ENCODE assay signal across 10 cellular contexts in genomic region chr4:147772459-147772969, GRCh38. TPM values are rescaled to one million over a fixed set of nuclear protein-coding genes. Genes with fewer than 3 reads are reported as not detected.
DNase-seq lines count a peak whose midpoint lies in the region; ATAC-seq, FAIRE-seq and TF ChIP-seq lines count a peak whose summit lies in the region.
"Had no signal": no experiment of that assay in that cellular context is flagged by ENCODE, and none has a peak within 500 bp of the region (broad histone marks: within the 10 kb centered on the region; RNA-seq: fewer than 3 reads in every experiment).

No MANE protein-coding gene starts in this region.

- H4K20me1 ChIP-seq in fibroblast of lung (ENCODE audit: control insufficient read depth, extremely low read depth, insufficient read depth, low read length): no peaks in the 10 kb centered on the region

- FAIRE-seq in RCC 7860 (lab: Jason Lieb, UNC): no peak
- FAIRE-seq: endometrium had no signal

- no peak overlapping the region for H3K4me3 Mint-ChIP-seq in progenitor cell of endocrine pancreas (ENCODE audit: low read depth)

- peak; percentile 69 for DNase-seq in DMS 273 (lab: John Stamatoyannopoulos, UW; ENCODE audit: unreplicated experiment)
- peak; percentile 69 for DNase-seq in RCC 7860 (ENCODE audit: low spot score)
- peak; percentile 67 to 95 for DNase-seq in fibroblast of lung (ENCODE audit: low read depth in 2 of 2)
- no peak for DNase-seq in progenitor cell of endocrine pancreas (ENCODE audit: low spot score, unreplicated experiment)
- DNase-seq: upper lobe of left lung had no signal

- TF ChIP-seq POLR2A in GM18505 (IDR thresholded peaks at IDR 0.05; ENCODE audit: borderline replicate concordance, extremely low read depth, insufficient read depth, insufficient read length): no peak

- no peaks in the 10 kb centered on the region for H3K36me3 Mint-ChIP-seq in progenitor cell of endocrine pancreas (ENCODE audit: insufficient read depth)

- peak overlapping the region; percentile 84 for H3K4me2 ChIP-seq in fibroblast of lung (ENCODE audit: extremely low read depth, insufficient read depth, low read length)

- H3K27ac Mint-ChIP-seq in progenitor cell of endocrine pancreas: peak overlapping the region; percentile 18

- no peaks in the 10 kb centered on the region for H3K27me3 ChIP-seq in fibroblast of lung (ENCODE audit: control insufficient read depth, insufficient read depth, low read length)
- H3K27me3 ChIP-seq: upper lobe of left lung had no signal

- H3K27ac ChIP-seq in fibroblast of lung (ENCODE audit: insufficient read depth, low read length): peak overlapping the region; percentile 76

- H3K79me2 ChIP-seq in fibroblast of lung (ENCODE audit: control insufficient read depth, insufficient read depth, low read length): peaks cover 62% of the 10 kb centered on the region

- no peak for TF ChIP-seq CTCF in fibroblast of lung (conservative IDR thresholded peaks at IDR 0.05 in 1 of 2, IDR thresholded peaks at IDR 0.05 in 1 of 2; ENCODE audit: low read depth in 1 of 2, low read length in 2 of 2)
- no peak for TF ChIP-seq CTCF in progenitor cell of endocrine pancreas (IDR thresholded peaks at IDR 0.05; ENCODE audit: unreplicated experiment)

- no peaks in the 10 kb centered on the region for H3K9me3 Mint-ChIP-seq in progenitor cell of endocrine pancreas (ENCODE audit: low read depth)

- H3K36me3 ChIP-seq in fibroblast of lung (ENCODE audit: control insufficient read depth, insufficient read depth, low read length): no peaks in the 10 kb centered on the region
- H3K36me3 ChIP-seq: upper lobe of left lung had no signal

- peaks cover 32% of the 10 kb centered on the region for H3K4me1 Mint-ChIP-seq in progenitor cell of endocrine pancreas (ENCODE audit: low read depth)

- H3K9ac ChIP-seq in fibroblast of lung (ENCODE audit: insufficient read depth, low read length): no peak overlapping the region

- no peak overlapping the region for H2AFZ ChIP-seq in fibroblast of lung (ENCODE audit: low read length)

- no peaks in the 10 kb centered on the region for H3K27me3 Mint-ChIP-seq in progenitor cell of endocrine pancreas

- ATAC-seq in GM18505 (IDR thresholded peaks at IDR 0.05; ENCODE audit: unreplicated experiment) (no peak), GM18511 (IDR thresholded peaks at IDR 0.05; ENCODE audit: unreplicated experiment) (no peak), GM21515 (IDR thresholded peaks at IDR 0.05; ENCODE audit: unreplicated experiment) (no peak), HG03135 (IDR thresholded peaks at IDR 0.05; ENCODE audit: unreplicated experiment) (no peak)

- peaks cover 16% of the 10 kb centered on the region for H3K4me1 ChIP-seq in fibroblast of lung (ENCODE audit: control insufficient read depth, extremely low read depth, insufficient read depth, low read length)

- peak overlapping the region in 2 of 4 experiments; percentile 2 to 23 for H3K4me3 ChIP-seq in fibroblast of lung (replicated peaks in 1 of 4; ENCODE audit: control extremely low read depth in 1 of 4, insufficient read depth in 1 of 4, low read depth in 3 of 4, low read length in 4 of 4)
- H3K4me3 ChIP-seq: upper lobe of left lung had no signal

- H3K9me3 ChIP-seq in fibroblast of lung (ENCODE audit: control insufficient read depth, insufficient read depth, low read depth, low read length): no peaks in the 10 kb centered on the region
- H3K9me3 ChIP-seq: upper lobe of left lung had no signal

RNA-seq across cellular contexts. Expression of gene ARHGAP10, which starts 40.6 kb away (rescaled TPM):
- total RNA-seq in fibroblast of lung (29.5 and 35.8 TPM in 2 replicates), progenitor cell of endocrine pancreas (11.0 and 13.1 TPM in 2 replicates)
- 21.6 and 32.0 TPM in 2 replicates for polyA plus RNA-seq in fibroblast of lung
- polyA plus RNA-seq in fibroblast of lung (2012): 21.5 and 31.9 TPM in 2 replicates
- polyA minus RNA-seq in fibroblast of lung (ENCODE audit: low replicate concordance): 33.8 and 42.5 TPM in 2 replicates
